In genomic region chr12:121799175-121799841, GRCh38 we compare ENCODE assay signal across 8 cellular contexts. TPM values are rescaled to one million over a fixed set of nuclear protein-coding genes. Genes with fewer than 3 reads are reported as not detected.
A peak's percentile ranks its signal among the peaks of the same experiment; 100 is the strongest.
DNase-seq lines count a peak whose midpoint lies in the region; ATAC-seq, FAIRE-seq and TF ChIP-seq lines count a peak whose summit lies in the region.

No MANE protein-coding gene starts in this region.

- H3K27me3 ChIP-seq in spleen (replicated peaks in 1 of 7) = no peaks in the 10 kb centered on the region

- peaks cover 42 to 75% (median 59%) of the 10 kb centered on the region in 6 donors for H3K4me1 ChIP-seq in spleen

- intact Hi-C loops in spleen (cut with DNase I; ENCODE audit: low total_unique reads) = no loop called here

- TF ChIP-seq POLR2A in spleen (IDR thresholded peaks at IDR 0.05) = no peak

- no peak for TF ChIP-seq CTCF in 22Rv1 (IDR thresholded peaks at IDR 0.05)
- TF ChIP-seq CTCF in spleen (IDR thresholded peaks at IDR 0.05 in 8 of 11, conservative IDR thresholded peaks at IDR 0.05 in 3 of 11) = peak in 6 of 11 experiments; percentile 8 to 43 (median 20)

- ATAC-seq in GM21447 (IDR thresholded peaks at IDR 0.05; ENCODE audit: unreplicated experiment) = no peak

- H3K4me3 ChIP-seq in spleen = peak overlapping the region; percentile 60 to 92 (median 68)

- no peaks in the 10 kb centered on the region for H3K9me3 ChIP-seq in spleen

- FAIRE-seq in GM18507 (lab: Jason Lieb, UNC) = peak; percentile 48

- no peak for DNase-seq in GM18507 (ENCODE audit: extremely low spot score, insufficient read length, low read depth)
- peak; percentile 50 for DNase-seq in NCI-H2081 treated with DMSO at 0.1 percent for 48 hours (lab: John Stamatoyannopoulos, UW)
- peak; percentile 46 for DNase-seq in T-helper 22 cell (ENCODE audit: low read depth)
- peak; percentile 49 for DNase-seq in kidney glomerular epithelial cell (lab: John Stamatoyannopoulos, UW)
- DNase-seq in spleen = peak; percentile 89

- peaks cover 0 to 42% (median 18%) of the 10 kb centered on the region in 6 donors for H3K36me3 ChIP-seq in spleen

- WGBS in spleen, 5 donors = 15 to 36% (median 22%) methylated on average over 14 to 28 of the region's 30 CpGs

- H3K27ac ChIP-seq in 22Rv1 (peak overlapping the region; percentile 100), cingulate gyrus (ENCODE audit: low read depth, low read length) (peak overlapping the region; percentile 100), spleen (peak overlapping the region; percentile 99 to 100 (median 100))

RNA-seq across cellular contexts. Expression of gene SETD1B, which starts 4.5 kb away (rescaled TPM):
- total RNA-seq in spleen = 10 to 100 TPM; 19.9 to 37.7 (median 31.8) TPM
- polyA plus RNA-seq in spleen = 10 to 100 TPM in 1 of 3 donors, 1 to 10 TPM in 2; 3.3 to 11.9 (median 5.3) TPM

RNA-seq across cellular contexts. Expression of gene RHOF, which starts 5.8 kb away (rescaled TPM):
- total RNA-seq in spleen = 10 to 100 TPM; 45.2 to 71.7 (median 54.6) TPM
- polyA plus RNA-seq in spleen = 10 to 100 TPM; 18.4 to 29.4 (median 20.3) TPM

RNA-seq across cellular contexts. Expression of gene HPD, which starts 59.4 kb away (rescaled TPM):
- 1 to 10 TPM in 4 of 7 donors, under 1 TPM in 2, not detected in 1; 0.57 to 2.8 (median 1.7) TPM for total RNA-seq in spleen
- polyA plus RNA-seq in spleen = 1 to 10 TPM in 1 of 3 donors, under 1 TPM in 2; 0.78 to 1.5 (median 0.86) TPM
